Comparison of ENCODE assay signal across 33 cellular contexts in the genomic region with DNA sequence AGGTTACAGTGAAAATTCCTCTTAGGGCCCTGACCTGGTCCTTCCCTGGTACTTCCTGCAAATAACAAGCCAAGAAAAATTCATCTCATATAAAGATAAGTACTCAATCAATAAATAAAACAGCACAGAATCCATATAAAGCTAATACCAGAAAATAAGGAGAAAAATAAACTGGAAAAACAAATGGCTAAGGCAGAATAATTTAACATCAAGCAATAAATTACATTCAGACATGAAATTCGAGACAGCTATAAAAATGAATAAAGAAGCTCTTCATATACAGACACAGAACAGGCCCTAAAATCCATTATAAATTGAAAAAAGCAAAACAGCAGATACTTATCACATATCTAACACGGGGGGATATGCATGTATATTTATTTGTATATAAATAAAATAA.
"Had no signal": no experiment of that assay in that cellular context is flagged by ENCODE, and none has a peak within 500 bp of the region (broad histone marks: within the 10 kb centered on the region; RNA-seq: fewer than 3 reads in every experiment).

No MANE protein-coding gene starts in this region.

- H3K9me3 ChIP-seq: MG63 had no signal

- DNase-seq: Karpas-422, Kasumi-1, MG63, MM.1S, MV-4-11, NCI-H1048, NCI-H1092, NCI-H1092 treated with DMSO at 0.1 percent for 48 hours, NCI-H1105, NCI-H1105 treated with DMSO at 0.1 percent for 48 hours, NCI-H1417 treated with DMSO at 0.1 percent for 48 hours, NCI-H1436, NCI-H1436 treated with DMSO at 0.1 percent for 48 hours, NCI-H146, NCI-H1694, NCI-H1694 treated with DMSO at 0.1 percent for 48 hours, NCI-H187, NCI-H187 treated with DMSO at 0.1 percent for 48 hours, NCI-H1930, NCI-H2029, NCI-H2029 treated with DMSO at 0.1 percent for 48 hours, NCI-H2081, NCI-H2081 treated with DMSO at 0.1 percent for 48 hours, NCI-H2107, NCI-H2171, NCI-H2227 treated with DMSO at 0.1 percent for 48 hours, NCI-H226, NCI-H345, NCI-H446, NCI-H446 treated with DMSO at 0.1 percent for 48 hours, NCI-H510A, NCI-H510A treated with DMSO at 0.1 percent for 48 hours had no signal

- H3K27ac ChIP-seq: KMS-11 had no signal

- H3K36me3 ChIP-seq: MG63 had no signal

- H3K4me3 ChIP-seq: MG63 had no signal
